In the genomic region with DNA sequence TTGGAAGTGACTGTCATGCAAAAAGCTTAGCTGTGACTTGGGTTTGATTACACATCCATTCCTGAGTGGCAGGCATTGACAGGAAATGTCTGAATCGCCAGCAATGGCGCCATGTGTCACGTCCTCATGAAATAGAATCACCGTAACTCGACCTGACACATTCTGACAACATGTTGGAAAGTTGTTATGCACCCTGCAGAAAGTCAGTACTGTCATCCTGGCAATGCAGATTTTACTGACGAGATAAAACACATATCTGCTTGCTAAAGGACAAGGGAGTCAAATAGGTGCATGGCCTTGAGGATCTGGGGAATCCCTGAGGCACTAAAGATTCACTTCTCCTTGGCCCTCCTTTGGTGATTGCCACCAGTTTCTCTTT, we compare ENCODE assay signal across 1 cellular context.
TF ChIP-seq lines count a peak whose summit lies in the region.

No MANE protein-coding gene starts in this region.

TF ChIP-seq in IMR-90, 13 proteins besides CTCF, POLR2A, EP300 and RAD21 (continued from another document):
- TF ChIP-seq CHD1 (IDR thresholded peaks at IDR 0.05; ENCODE audit: low read depth, low read length) (no peak), BHLHE40 (IDR thresholded peaks at IDR 0.05; ENCODE audit: low read depth, low read length) (no peak), MAZ (IDR thresholded peaks at IDR 0.05; ENCODE audit: borderline replicate concordance, low read depth, low read length) (no peak), MAFK (IDR thresholded peaks at IDR 0.05; ENCODE audit: low read depth, low read length) (no peak), RCOR1 (IDR thresholded peaks at IDR 0.05; ENCODE audit: insufficient replicate concordance, low read length) (no peak), MXI1 (IDR thresholded peaks at IDR 0.05; ENCODE audit: borderline replicate concordance, low read depth, low read length) (no peak), FOS (IDR thresholded peaks at IDR 0.05; ENCODE audit: low read depth, low read length) (no peak)
- TF ChIP-seq, protein P1, sequence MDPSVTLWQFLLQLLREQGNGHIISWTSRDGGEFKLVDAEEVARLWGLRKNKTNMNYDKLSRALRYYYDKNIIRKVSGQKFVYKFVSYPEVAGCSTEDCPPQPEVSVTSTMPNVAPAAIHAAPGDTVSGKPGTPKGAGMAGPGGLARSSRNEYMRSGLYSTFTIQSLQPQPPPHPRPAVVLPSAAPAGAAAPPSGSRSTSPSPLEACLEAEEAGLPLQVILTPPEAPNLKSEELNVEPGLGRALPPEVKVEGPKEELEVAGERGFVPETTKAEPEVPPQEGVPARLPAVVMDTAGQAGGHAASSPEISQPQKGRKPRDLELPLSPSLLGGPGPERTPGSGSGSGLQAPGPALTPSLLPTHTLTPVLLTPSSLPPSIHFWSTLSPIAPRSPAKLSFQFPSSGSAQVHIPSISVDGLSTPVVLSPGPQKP (IDR thresholded peaks at IDR 0.05; ENCODE audit: borderline replicate concordance, low read depth, low read length), result no peak
